Comparison of ENCODE assay signal across 33 cellular contexts in the genomic region with DNA sequence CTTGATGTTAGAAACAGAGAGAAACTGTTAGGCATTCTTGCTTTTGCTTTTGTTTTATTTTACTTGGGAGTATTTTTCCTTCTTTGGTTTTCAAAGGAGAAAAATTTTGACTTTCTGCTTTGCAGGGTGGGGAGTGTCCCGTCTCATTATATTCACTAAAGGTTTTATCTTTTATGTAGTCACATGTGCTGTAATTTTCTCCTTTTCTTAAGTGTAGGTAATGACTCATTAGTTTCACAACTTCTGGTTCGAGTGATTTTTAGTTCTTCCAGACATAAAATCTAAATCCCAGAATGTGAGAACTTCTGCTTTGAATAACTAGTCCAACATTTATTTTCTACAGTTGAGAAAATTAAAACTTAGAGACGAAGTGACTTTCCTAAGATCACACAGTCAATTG. TPM values are rescaled to one million over a fixed set of nuclear protein-coding genes. Genes with fewer than 3 reads are reported as not detected.
DNase-seq lines count a peak whose midpoint lies in the region; ATAC-seq and TF ChIP-seq lines count a peak whose summit lies in the region.
"Had no signal": no experiment of that assay in that cellular context is flagged by ENCODE, and none has a peak within 500 bp of the region (broad histone marks: within the 10 kb centered on the region; RNA-seq: fewer than 3 reads in every experiment).

No MANE protein-coding gene starts in this region.

- no peaks in the 10 kb centered on the region for H3K79me2 ChIP-seq in smooth muscle cell (ENCODE audit: low read depth)

- no peak overlapping the region for H3K27ac ChIP-seq in smooth muscle cell (ENCODE audit: low read depth)
- H3K27ac ChIP-seq: adrenal gland, breast epithelium, KMS-11, neutrophil, right lobe of liver, tibial artery, vagina had no signal

- 42% methylated on average over 3 of the region's 3 CpGs for WGBS in smooth muscle cell (ENCODE audit: low lambda C conversion rate)

- H3K4me2 ChIP-seq in smooth muscle cell = peak overlapping the region; percentile 36
- H3K4me2 ChIP-seq: KMS-11 had no signal

- H3K9me3 ChIP-seq in smooth muscle cell (replicated peaks; ENCODE audit: low read depth) = no peaks in the 10 kb centered on the region
- H3K9me3 ChIP-seq: adrenal gland, breast epithelium, neutrophil, right lobe of liver, tibial artery, vagina had no signal

- no peaks in the 10 kb centered on the region for H4K20me1 ChIP-seq in smooth muscle cell (ENCODE audit: low read depth)

- DNase-seq in M059J (ENCODE audit: low read depth) (peak; percentile 45), OCI-M1 (lab: John Stamatoyannopoulos, UW) (peak; percentile 29), fibroblast of mammary gland (ENCODE audit: low read depth) (peak; percentile 17), smooth muscle cell (lab: John Stamatoyannopoulos, UW; ENCODE audit: unreplicated experiment) (no peak), NCI-H2227 treated with DMSO at 0.1 percent for 48 hours (lab: John Stamatoyannopoulos, UW) (no peak), iPS-NIHi7 (ENCODE audit: extremely low spot score) (no peak)
- DNase-seq: activated CD8-positive, alpha-beta memory T cell treated with anti-CD3 and anti-CD28 coated beads, Interleukin-2, amount 50 U/mL, for 48 hours; activated CD8-positive, alpha-beta T cell treated with anti-CD3 and anti-CD28 coated beads for 36 hours; activated naive CD4-positive, alpha-beta T cell treated with anti-CD3 and anti-CD28 coated beads, Interleukin-2, amount 10 ng/mL, durations not matched to agents 7 days and 5 days; adrenal gland; glutamatergic neuron; H7; kidney; midbrain; naive B cell; NCI-H1048; NCI-H1694; NCI-H524 treated with DMSO at 0.1 percent for 48 hours; right lobe of liver; SHP77; stimulated activated CD4-positive, alpha-beta T cell treated with anti-CD3 and anti-CD28 coated beads, Interleukin-12 subunit alpha, Interleukin-12 subunit beta, amount 100 ng/mL, for 4 hours; stimulated activated CD4-positive, alpha-beta T cell treated with anti-CD3 and anti-CD28 coated beads, Interleukin-2, amount 100 ng/mL, for 48 hours; tibial artery had no signal

- TF ChIP-seq CTCF in fibroblast of mammary gland (conservative IDR thresholded peaks at IDR 0.05; ENCODE audit: control insufficient read depth, insufficient read depth, low read depth, low read length) (no peak), smooth muscle cell (IDR thresholded peaks at IDR 0.05; ENCODE audit: borderline replicate concordance, insufficient read depth, poor library complexity, severe bottlenecking) (no peak)

- H3K4me3 ChIP-seq in fibroblast of mammary gland (ENCODE audit: control insufficient read depth, low read depth, low read length) (no peak overlapping the region), smooth muscle cell (no peak overlapping the region)
- H3K4me3 ChIP-seq: adrenal gland, breast epithelium, GM12878, right lobe of liver, tibial artery, vagina had no signal

- ATAC-seq in HG02623 (IDR thresholded peaks at IDR 0.05; ENCODE audit: unreplicated experiment) = no peak
- ATAC-seq: activated CD8-positive, alpha-beta T cell treated with anti-CD3 and anti-CD28 coated beads for 36 hours; GM12878; right lobe of liver had no signal

- no peaks in the 10 kb centered on the region for H3K36me3 ChIP-seq in smooth muscle cell (ENCODE audit: low read depth)
- H3K36me3 ChIP-seq: adrenal gland, breast epithelium, neutrophil, right lobe of liver, tibial artery, vagina had no signal

- H3K4me1 ChIP-seq in smooth muscle cell (ENCODE audit: low read depth) = no peaks in the 10 kb centered on the region
- H3K4me1 ChIP-seq: adrenal gland, breast epithelium, right lobe of liver, tibial artery, vagina had no signal

- no peak overlapping the region for H2AFZ ChIP-seq in smooth muscle cell (ENCODE audit: low read depth)

- no peaks in the 10 kb centered on the region for H3K27me3 ChIP-seq in smooth muscle cell (ENCODE audit: low read depth)
- H3K27me3 ChIP-seq: adrenal gland, breast epithelium, neutrophil, right lobe of liver, tibial artery, vagina had no signal

- no peak overlapping the region for H3K9ac ChIP-seq in smooth muscle cell (ENCODE audit: low read depth)
- H3K9ac ChIP-seq: KMS-11 had no signal

- H3F3A ChIP-seq in smooth muscle cell (ENCODE audit: low read depth) = no peaks in the 10 kb centered on the region

RNA-seq across cellular contexts. Expression of gene ADGRF1, which starts 37.7 kb away (rescaled TPM):
- 37.3 and 38.1 TPM in 2 replicates for total RNA-seq in M059J (2014; rRNA removed; shearing (Covaris generic))
- not detected in 2 replicates for total RNA-seq in smooth muscle cell
- not detected in 2 replicates for polyA plus RNA-seq in smooth muscle cell
- total RNA-seq: activated CD8-positive, alpha-beta T cell treated with anti-CD3 and anti-CD28 coated beads for 36 hours; activated T-helper 1 cell treated with anti-CD3 and anti-CD28 coated beads, Interleukin-12 subunit alpha, Interleukin-12 subunit beta, Interleukin-2, Interleukin-4 antibody, amounts not matched to agents 30 ng/mL and 10 ng/mL and 1 ng/mL, durations not matched to agents 14 hours and 24 hours and 36 hours; H7; liver; right lobe of liver; T-helper 2 cell treated with Interferon-gamma antibody and Interleukin-4, amounts not matched to agents 100 ng/mL and 5 ng/mL, for 36 hours had no signal
- polyA plus RNA-seq: BJ, GM12878 had no signal

Comparison
In these comparisons a context has a peak if more than half of its experiments do, and no peak if none do; other contexts are left out.
1. DNase-seq: peak in M059J (single experiment), OCI-M1 (single experiment) and fibroblast of mammary gland (single experiment); none in smooth muscle cell (single experiment), NCI-H2227 treated with DMSO at 0.1 percent for 48 hours (single experiment) and iPS-NIHi7 (single experiment).
2. RNA of gene ADGRF1, which starts 37.7 kb away (total RNA-seq): 37.3 to 38.1 TPM in M059J; not detected in smooth muscle cell; every median in the first group is over 10 times any median in the second.